14 cellular contexts compared by ENCODE assay signal in the genomic region with DNA sequence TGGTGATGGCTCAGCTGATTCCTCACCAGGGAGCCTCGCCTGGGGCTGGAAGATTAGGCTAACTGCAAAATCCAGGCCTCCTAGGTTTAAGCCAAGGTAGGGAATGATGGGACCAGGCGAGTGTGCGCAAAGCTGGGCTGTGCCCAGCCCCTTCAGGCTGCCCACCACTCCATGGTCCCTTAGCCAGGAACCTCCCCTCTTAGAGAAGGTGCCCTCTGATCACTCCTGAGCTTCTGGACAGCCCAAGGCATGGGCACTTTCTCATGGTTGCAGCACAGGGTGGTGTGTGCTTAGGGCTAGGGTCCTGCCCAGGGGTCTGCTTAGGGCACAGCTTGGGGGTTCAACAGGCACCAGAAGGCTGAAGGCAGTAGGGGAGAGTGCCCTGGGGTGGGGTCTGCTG.
DNase-seq lines count a peak whose midpoint lies in the region; ATAC-seq and TF ChIP-seq lines count a peak whose summit lies in the region.
"Had no signal": no experiment of that assay in that cellular context is flagged by ENCODE, and none has a peak within 500 bp of the region (broad histone marks: within the 10 kb centered on the region; RNA-seq: fewer than 3 reads in every experiment).

No MANE protein-coding gene starts in this region.

- no peaks in the 10 kb centered on the region for H4K20me1 ChIP-seq in osteoblast (ENCODE audit: insufficient read depth, low read length)
- H4K20me1 ChIP-seq: BLaER1 had no signal

- no peaks in the 10 kb centered on the region for H3K27me3 ChIP-seq in right atrium auricular region
- no peaks in the 10 kb centered on the region for H3K27me3 ChIP-seq in right cardiac atrium (ENCODE audit: control insufficient read depth, insufficient read depth)
- H3K27me3 ChIP-seq in osteoblast (ENCODE audit: insufficient read depth, low read length): no peaks in the 10 kb centered on the region
- H3K27me3 ChIP-seq: BLaER1 had no signal

- H3K79me2 ChIP-seq in osteoblast (ENCODE audit: insufficient read depth, low read length): no peaks in the 10 kb centered on the region

- H3K9me3 ChIP-seq in right atrium auricular region (no peaks in the 10 kb centered on the region), right cardiac atrium (ENCODE audit: control insufficient read depth, low read length) (no peaks in the 10 kb centered on the region), osteoblast (ENCODE audit: low read depth, low read length) (no peaks in the 10 kb centered on the region)
- H3K9me3 ChIP-seq: BLaER1, Caco-2 had no signal

- ATAC-seq in right cardiac atrium: no peak
- ATAC-seq in HG02623 (IDR thresholded peaks at IDR 0.05; ENCODE audit: unreplicated experiment): no peak
- no peak for ATAC-seq in GM18511 (IDR thresholded peaks at IDR 0.05; ENCODE audit: unreplicated experiment)

- no peak overlapping the region for H3K4me3 ChIP-seq in right atrium auricular region
- H3K4me3 ChIP-seq in right cardiac atrium (ENCODE audit: low read length): no peak overlapping the region
- no peak overlapping the region for H3K4me3 ChIP-seq in osteoblast (ENCODE audit: insufficient read depth, low read length)
- H3K4me3 ChIP-seq: BLaER1 had no signal

- 89% methylated on average over 3 of the region's 3 CpGs for WGBS in right cardiac atrium

- H3K4me2 ChIP-seq in osteoblast (ENCODE audit: insufficient read depth, low read length): no peak overlapping the region
- H3K4me2 ChIP-seq: BLaER1 had no signal

- intact Hi-C loops in right cardiac atrium (cut with DNase I): no loop called here

- no peak overlapping the region for H2AFZ ChIP-seq in osteoblast (ENCODE audit: low read length)

- DNase-seq in right atrium auricular region (ENCODE audit: low spot score) (peak; percentile 23), right cardiac atrium (no peak), islet precursor cell (peak; percentile 38), osteoblast (ENCODE audit: insufficient read length, low spot score, missing footprints) (peak; percentile 34), cerebellar nuclear complex (lab: John Stamatoyannopoulos, UW) (no peak)
- DNase-seq: 8988T; AML-193; Caco-2; CD8-positive, alpha-beta memory T cell; DND-41; GDM1 had no signal

- H3K27ac ChIP-seq in right atrium auricular region (no peak overlapping the region), right cardiac atrium (ENCODE audit: low read length) (no peak overlapping the region), osteoblast (ENCODE audit: low read depth, low read length) (no peak overlapping the region)
- H3K27ac ChIP-seq: BLaER1 had no signal

- H3K36me3 ChIP-seq in right atrium auricular region (no peaks in the 10 kb centered on the region), osteoblast (ENCODE audit: insufficient read depth, low read length) (no peaks in the 10 kb centered on the region)
- H3K36me3 ChIP-seq: BLaER1 had no signal

- H3K4me1 ChIP-seq in right atrium auricular region (no peaks in the 10 kb centered on the region), right cardiac atrium (ENCODE audit: control insufficient read depth, insufficient read depth, low read length) (no peaks in the 10 kb centered on the region), osteoblast (ENCODE audit: insufficient read depth, low read length) (no peaks in the 10 kb centered on the region)
- H3K4me1 ChIP-seq: Caco-2 had no signal

- no peak for TF ChIP-seq CTCF in right atrium auricular region (IDR thresholded peaks at IDR 0.05)
- TF ChIP-seq CTCF in osteoblast (IDR thresholded peaks at IDR 0.05; ENCODE audit: extremely low read depth, low read depth, low read length): no peak

Comparison
In these comparisons a context has a peak if more than half of its experiments do, and no peak if none do; other contexts are left out.
1. DNase-seq: peak in right atrium auricular region (single experiment), islet precursor cell (single experiment) and osteoblast (single experiment); none in right cardiac atrium (0 of 3) and cerebellar nuclear complex (0 of 2).